In genomic region chr22:17120711-17121234, GRCh38 we compare ENCODE assay signal across 8 cellular contexts. TPM values are rescaled to one million over a fixed set of nuclear protein-coding genes. Genes with fewer than 3 reads are reported as not detected.
DNase-seq lines count a peak whose midpoint lies in the region; ATAC-seq and TF ChIP-seq lines count a peak whose summit lies in the region.

No MANE protein-coding gene starts in this region.

- no peaks in the 10 kb centered on the region for H3K9me3 Mint-ChIP-seq in activated CD4-positive, alpha-beta T cell treated with anti-CD3 and anti-CD28 coated beads for 36 hours (ENCODE audit: low read depth)
- H3K9me3 Mint-ChIP-seq in activated CD4-positive, alpha-beta T cell treated with anti-CD3 and anti-CD28 coated beads, Interleukin-2, amount 10 ng/mL, durations not matched to agents 7 days and 5 days: no peaks in the 10 kb centered on the region
- H3K9me3 Mint-ChIP-seq in glutamatergic neuron (ENCODE audit: unreplicated experiment): peaks cover 15% of the 10 kb centered on the region
- no peaks in the 10 kb centered on the region for H3K9me3 Mint-ChIP-seq in activated T-helper 1 cell treated with anti-CD3 and anti-CD28 coated beads, Interleukin-12 subunit alpha, Interleukin-12 subunit beta, Interleukin-2, Interleukin-4 antibody, amounts not matched to agents 30 ng/mL and 10 ng/mL and 1 ng/mL, durations not matched to agents 14 hours and 24 hours and 36 hours

- CTCF ChIA-PET in activated CD4-positive, alpha-beta T cell treated with anti-CD3 and anti-CD28 coated beads for 36 hours (lab: Charles Lee): no interaction called here
- CTCF ChIA-PET in activated CD4-positive, alpha-beta T cell treated with anti-CD3 and anti-CD28 coated beads, Interleukin-2, amount 10 ng/mL, durations not matched to agents 7 days and 5 days (lab: Charles Lee): no interaction called here

- no peak overlapping the region for H3K4me3 Mint-ChIP-seq in activated CD4-positive, alpha-beta T cell treated with anti-CD3 and anti-CD28 coated beads for 36 hours
- no peak overlapping the region for H3K4me3 Mint-ChIP-seq in activated CD4-positive, alpha-beta T cell treated with anti-CD3 and anti-CD28 coated beads, Interleukin-2, amount 10 ng/mL, durations not matched to agents 7 days and 5 days
- no peak overlapping the region for H3K4me3 Mint-ChIP-seq in glutamatergic neuron (ENCODE audit: unreplicated experiment)
- H3K4me3 Mint-ChIP-seq in activated T-helper 1 cell treated with anti-CD3 and anti-CD28 coated beads, Interleukin-12 subunit alpha, Interleukin-12 subunit beta, Interleukin-2, Interleukin-4 antibody, amounts not matched to agents 30 ng/mL and 10 ng/mL and 1 ng/mL, durations not matched to agents 14 hours and 24 hours and 36 hours: no peak overlapping the region

- H3K36me3 Mint-ChIP-seq in activated CD4-positive, alpha-beta T cell treated with anti-CD3 and anti-CD28 coated beads for 36 hours (ENCODE audit: low read depth): no peaks in the 10 kb centered on the region
- peaks cover 3% of the 10 kb centered on the region for H3K36me3 Mint-ChIP-seq in activated CD4-positive, alpha-beta T cell treated with anti-CD3 and anti-CD28 coated beads, Interleukin-2, amount 10 ng/mL, durations not matched to agents 7 days and 5 days (ENCODE audit: low read depth)
- no peaks in the 10 kb centered on the region for H3K36me3 Mint-ChIP-seq in glutamatergic neuron (ENCODE audit: unreplicated experiment)
- H3K36me3 Mint-ChIP-seq in activated T-helper 1 cell treated with anti-CD3 and anti-CD28 coated beads, Interleukin-12 subunit alpha, Interleukin-12 subunit beta, Interleukin-2, Interleukin-4 antibody, amounts not matched to agents 30 ng/mL and 10 ng/mL and 1 ng/mL, durations not matched to agents 14 hours and 24 hours and 36 hours (ENCODE audit: low read depth): peaks cover 3% of the 10 kb centered on the region

- intact Hi-C loops in activated CD4-positive, alpha-beta T cell treated with anti-CD3 and anti-CD28 coated beads for 36 hours (cut with DNase I, micrococcal nuclease): loop anchor here (1.0 to 5.0 kb wide), 3 partner anchors 33 to 39 kb away; partner anchors contain the start of gene HDHD5 (in 2 of the 2)
- intact Hi-C loops in activated T-helper 1 cell treated with anti-CD3 and anti-CD28 coated beads, Interleukin-12 subunit alpha, Interleukin-12 subunit beta, Interleukin-2, Interleukin-4 antibody, amounts not matched to agents 30 ng/mL and 10 ng/mL and 1 ng/mL, durations not matched to agents 14 hours and 24 hours and 36 hours (cut with micrococcal nuclease): loop anchor here (1.0 kb wide), 2 partner anchors 34 to 39 kb away; partner anchors contain the start of gene HDHD5

- H3K27me3 ChIP-seq in skeletal muscle tissue (ENCODE audit: control insufficient read depth in 3 of 3, insufficient read depth in 3 of 3, low read length in 3 of 3): peaks cover 0 to 9% (median 7%) of the 10 kb centered on the region in 3 donors

- H3K36me3 ChIP-seq in skeletal muscle tissue (ENCODE audit: control insufficient read depth in 3 of 3, insufficient read depth in 3 of 3, low read length in 3 of 3): no peaks in the 10 kb centered on the region

- peak overlapping the region in 2 of 3 donors; percentile 43 to 45 for H3K4me3 ChIP-seq in skeletal muscle tissue (ENCODE audit: low read length in 3 of 3)

- POLR2A ChIA-PET in activated CD4-positive, alpha-beta T cell treated with anti-CD3 and anti-CD28 coated beads for 36 hours (lab: Charles Lee): no interaction called here
- POLR2A ChIA-PET in activated CD4-positive, alpha-beta T cell treated with anti-CD3 and anti-CD28 coated beads, Interleukin-2, amount 10 ng/mL, durations not matched to agents 7 days and 5 days (lab: Charles Lee): no interaction called here

- H3K4me1 Mint-ChIP-seq in activated CD4-positive, alpha-beta T cell treated with anti-CD3 and anti-CD28 coated beads for 36 hours: peaks cover 39% of the 10 kb centered on the region
- peaks cover 38% of the 10 kb centered on the region for H3K4me1 Mint-ChIP-seq in activated CD4-positive, alpha-beta T cell treated with anti-CD3 and anti-CD28 coated beads, Interleukin-2, amount 10 ng/mL, durations not matched to agents 7 days and 5 days
- H3K4me1 Mint-ChIP-seq in glutamatergic neuron (ENCODE audit: low read depth, unreplicated experiment): peaks cover 22% of the 10 kb centered on the region
- peaks cover 34% of the 10 kb centered on the region for H3K4me1 Mint-ChIP-seq in activated T-helper 1 cell treated with anti-CD3 and anti-CD28 coated beads, Interleukin-12 subunit alpha, Interleukin-12 subunit beta, Interleukin-2, Interleukin-4 antibody, amounts not matched to agents 30 ng/mL and 10 ng/mL and 1 ng/mL, durations not matched to agents 14 hours and 24 hours and 36 hours (ENCODE audit: low read depth)

- no peak overlapping the region for H3K27ac Mint-ChIP-seq in activated CD4-positive, alpha-beta T cell treated with anti-CD3 and anti-CD28 coated beads for 36 hours
- no peak overlapping the region for H3K27ac Mint-ChIP-seq in activated CD4-positive, alpha-beta T cell treated with anti-CD3 and anti-CD28 coated beads, Interleukin-2, amount 10 ng/mL, durations not matched to agents 7 days and 5 days
- no peak overlapping the region for H3K27ac Mint-ChIP-seq in glutamatergic neuron (ENCODE audit: unreplicated experiment)
- H3K27ac Mint-ChIP-seq in activated T-helper 1 cell treated with anti-CD3 and anti-CD28 coated beads, Interleukin-12 subunit alpha, Interleukin-12 subunit beta, Interleukin-2, Interleukin-4 antibody, amounts not matched to agents 30 ng/mL and 10 ng/mL and 1 ng/mL, durations not matched to agents 14 hours and 24 hours and 36 hours: no peak overlapping the region

- H3K9me3 ChIP-seq in skeletal muscle tissue (ENCODE audit: control insufficient read depth in 3 of 3, low read length in 3 of 3): no peaks in the 10 kb centered on the region

- DNase-seq in activated CD4-positive, alpha-beta T cell treated with anti-CD3 and anti-CD28 coated beads for 36 hours: peak; percentile 51
- no peak for DNase-seq in activated CD4-positive, alpha-beta T cell treated with anti-CD3 and anti-CD28 coated beads, Interleukin-2, amount 10 ng/mL, durations not matched to agents 7 days and 5 days
- DNase-seq in glutamatergic neuron (peak; percentile 61), pons (ENCODE audit: low spot score) (no peak)
- no peak for DNase-seq in activated T-helper 1 cell treated with anti-CD3 and anti-CD28 coated beads, Interleukin-12 subunit alpha, Interleukin-12 subunit beta, Interleukin-2, Interleukin-4 antibody, amounts not matched to agents 30 ng/mL and 10 ng/mL and 1 ng/mL, durations not matched to agents 14 hours and 24 hours and 36 hours (ENCODE audit: low spot score)

- ATAC-seq in activated CD4-positive, alpha-beta T cell treated with anti-CD3 and anti-CD28 coated beads for 36 hours: peak; percentile 31
- ATAC-seq in GM18867 (IDR thresholded peaks at IDR 0.05; ENCODE audit: unreplicated experiment): no peak

- H3K27me3 Mint-ChIP-seq in activated CD4-positive, alpha-beta T cell treated with anti-CD3 and anti-CD28 coated beads for 36 hours: peaks cover 19% of the 10 kb centered on the region
- H3K27me3 Mint-ChIP-seq in activated CD4-positive, alpha-beta T cell treated with anti-CD3 and anti-CD28 coated beads, Interleukin-2, amount 10 ng/mL, durations not matched to agents 7 days and 5 days: peaks cover 30% of the 10 kb centered on the region
- H3K27me3 Mint-ChIP-seq in glutamatergic neuron (ENCODE audit: unreplicated experiment): peaks cover 18% of the 10 kb centered on the region
- peaks cover 25% of the 10 kb centered on the region for H3K27me3 Mint-ChIP-seq in activated T-helper 1 cell treated with anti-CD3 and anti-CD28 coated beads, Interleukin-12 subunit alpha, Interleukin-12 subunit beta, Interleukin-2, Interleukin-4 antibody, amounts not matched to agents 30 ng/mL and 10 ng/mL and 1 ng/mL, durations not matched to agents 14 hours and 24 hours and 36 hours (ENCODE audit: insufficient read depth)

- H3K9ac ChIP-seq in skeletal muscle tissue (ENCODE audit: low read depth in 1 of 3, low read length in 3 of 3): peak overlapping the region in 1 of 3 donors; percentile 64

- H3K4me1 ChIP-seq in skeletal muscle tissue (ENCODE audit: control insufficient read depth in 3 of 3, insufficient read depth in 3 of 3, low read length in 3 of 3): peaks cover 10 to 27% (median 24%) of the 10 kb centered on the region in 3 donors

- peak overlapping the region; percentile 90 for H3K27ac ChIP-seq in VCaP
- H3K27ac ChIP-seq in skeletal muscle tissue (ENCODE audit: low read depth, low read length): no peak overlapping the region

- TF ChIP-seq CTCF in VCaP (conservative IDR thresholded peaks at IDR 0.05): no peak; the same call in 1 of the 2 replicates
- no peak for TF ChIP-seq CTCF in glutamatergic neuron (IDR thresholded peaks at IDR 0.05; ENCODE audit: partially characterized antibody, unreplicated experiment)

RNA-seq across cellular contexts. Expression of gene TMEM121B, which starts 0.4 kb away (rescaled TPM):
- under 1 TPM; 0.14 to 0.19 TPM for total RNA-seq in activated CD4-positive, alpha-beta T cell treated with anti-CD3 and anti-CD28 coated beads for 36 hours
- total RNA-seq in activated CD4-positive, alpha-beta T cell treated with anti-CD3 and anti-CD28 coated beads, Interleukin-2, amount 10 ng/mL, durations not matched to agents 7 days and 5 days: under 1 TPM; 0.05 to 0.06 TPM
- total RNA-seq in glutamatergic neuron (ENCODE audit: unreplicated experiment): 44.1 TPM
- total RNA-seq in skeletal muscle tissue: 2.6 TPM
- 0.20 and 0.23 TPM in 2 replicates for total RNA-seq in activated T-helper 1 cell treated with anti-CD3 and anti-CD28 coated beads, Interleukin-12 subunit alpha, Interleukin-12 subunit beta, Interleukin-2, Interleukin-4 antibody, amounts not matched to agents 30 ng/mL and 10 ng/mL and 1 ng/mL, durations not matched to agents 14 hours and 24 hours and 36 hours

RNA-seq across cellular contexts. Expression of gene IL17RA, which starts 36.0 kb away (rescaled TPM):
- total RNA-seq in activated CD4-positive, alpha-beta T cell treated with anti-CD3 and anti-CD28 coated beads for 36 hours: 10 to 100 TPM; 13.1 to 13.3 TPM
- 10 to 100 TPM; 53.6 to 55.9 TPM for total RNA-seq in activated CD4-positive, alpha-beta T cell treated with anti-CD3 and anti-CD28 coated beads, Interleukin-2, amount 10 ng/mL, durations not matched to agents 7 days and 5 days
- total RNA-seq in glutamatergic neuron (ENCODE audit: unreplicated experiment): 16.9 TPM
- 3.1 TPM for total RNA-seq in skeletal muscle tissue
- 23.2 and 23.6 TPM in 2 replicates for total RNA-seq in activated T-helper 1 cell treated with anti-CD3 and anti-CD28 coated beads, Interleukin-12 subunit alpha, Interleukin-12 subunit beta, Interleukin-2, Interleukin-4 antibody, amounts not matched to agents 30 ng/mL and 10 ng/mL and 1 ng/mL, durations not matched to agents 14 hours and 24 hours and 36 hours

RNA-seq across cellular contexts. Expression of gene HDHD5, which starts 38.3 kb away (rescaled TPM):
- total RNA-seq in activated CD4-positive, alpha-beta T cell treated with anti-CD3 and anti-CD28 coated beads for 36 hours: 10 to 100 TPM; 51.6 to 69.0 TPM
- total RNA-seq in activated CD4-positive, alpha-beta T cell treated with anti-CD3 and anti-CD28 coated beads, Interleukin-2, amount 10 ng/mL, durations not matched to agents 7 days and 5 days: 10 to 100 TPM; 30.9 to 37.1 TPM
- total RNA-seq in glutamatergic neuron (ENCODE audit: unreplicated experiment): 30.2 TPM
- 42.8 TPM for total RNA-seq in skeletal muscle tissue
- 39.1 and 42.1 TPM in 2 replicates for total RNA-seq in activated T-helper 1 cell treated with anti-CD3 and anti-CD28 coated beads, Interleukin-12 subunit alpha, Interleukin-12 subunit beta, Interleukin-2, Interleukin-4 antibody, amounts not matched to agents 30 ng/mL and 10 ng/mL and 1 ng/mL, durations not matched to agents 14 hours and 24 hours and 36 hours

Comparison
In these comparisons a context has a peak if more than half of its experiments do, and no peak if none do; other contexts are left out.
1. DNase-seq: peak in activated CD4-positive, alpha-beta T cell treated with anti-CD3 and anti-CD28 coated beads for 36 hours (single experiment) and glutamatergic neuron (single experiment); none in activated CD4-positive, alpha-beta T cell treated with anti-CD3 and anti-CD28 coated beads, Interleukin-2, amount 10 ng/mL, durations not matched to agents 7 days and 5 days (single experiment), pons (single experiment) and activated T-helper 1 cell treated with anti-CD3 and anti-CD28 coated beads, Interleukin-12 subunit alpha, Interleukin-12 subunit beta, Interleukin-2, Interleukin-4 antibody, amounts not matched to agents 30 ng/mL and 10 ng/mL and 1 ng/mL, durations not matched to agents 14 hours and 24 hours and 36 hours (single experiment).
2. RNA of gene TMEM121B, which starts 0.4 kb away (total RNA-seq): 44.1 TPM in glutamatergic neuron (single experiment); 2.6 TPM in skeletal muscle tissue (single experiment), 0.20 to 0.23 TPM in activated T-helper 1 cell treated with anti-CD3 and anti-CD28 coated beads, Interleukin-12 subunit alpha, Interleukin-12 subunit beta, Interleukin-2, Interleukin-4 antibody, amounts not matched to agents 30 ng/mL and 10 ng/mL and 1 ng/mL, durations not matched to agents 14 hours and 24 hours and 36 hours, 0.14 to 0.19 TPM in activated CD4-positive, alpha-beta T cell treated with anti-CD3 and anti-CD28 coated beads for 36 hours and 0.05 to 0.06 TPM in activated CD4-positive, alpha-beta T cell treated with anti-CD3 and anti-CD28 coated beads, Interleukin-2, amount 10 ng/mL, durations not matched to agents 7 days and 5 days; every median in the first group is over 10 times any median in the second.